Comparison of ENCODE assay signal across 1 cellular context in the genomic region with DNA sequence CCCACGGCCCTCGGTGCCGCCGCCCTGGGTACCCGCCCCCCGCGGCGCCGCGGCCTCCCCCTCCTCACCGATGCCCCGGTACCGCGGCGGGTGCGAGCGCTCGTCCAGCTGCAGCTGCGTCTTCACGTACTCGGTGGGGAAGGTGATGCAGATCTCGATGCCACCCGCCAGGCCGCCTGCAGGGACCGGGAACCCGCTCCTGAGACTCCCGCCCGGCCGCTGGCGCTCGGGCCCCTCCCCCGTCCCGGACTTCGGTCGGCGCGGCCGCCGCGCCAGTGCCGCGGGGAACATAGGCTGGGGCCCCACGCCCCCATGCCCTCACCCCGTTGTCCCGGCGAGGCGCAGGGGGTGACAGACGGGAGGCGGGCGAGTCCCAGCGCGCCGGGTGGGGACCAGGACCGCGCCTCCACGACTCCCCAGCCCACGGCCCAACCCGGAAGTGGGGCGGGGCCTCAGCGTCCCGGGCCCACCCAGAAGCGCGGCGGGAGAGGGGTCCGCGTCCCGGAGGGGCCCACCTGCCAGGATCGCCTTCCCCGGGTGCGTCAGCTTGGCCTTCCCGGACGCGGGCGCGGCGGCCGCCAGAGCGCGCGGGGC.
TF ChIP-seq lines count a peak whose summit lies in the region.

No MANE protein-coding gene starts in this region.

TF ChIP-seq in K562, 482 proteins besides CTCF, POLR2A, EP300 and RAD21 (continued from another document and continues in another):
- TF ChIP-seq, protein P1, sequence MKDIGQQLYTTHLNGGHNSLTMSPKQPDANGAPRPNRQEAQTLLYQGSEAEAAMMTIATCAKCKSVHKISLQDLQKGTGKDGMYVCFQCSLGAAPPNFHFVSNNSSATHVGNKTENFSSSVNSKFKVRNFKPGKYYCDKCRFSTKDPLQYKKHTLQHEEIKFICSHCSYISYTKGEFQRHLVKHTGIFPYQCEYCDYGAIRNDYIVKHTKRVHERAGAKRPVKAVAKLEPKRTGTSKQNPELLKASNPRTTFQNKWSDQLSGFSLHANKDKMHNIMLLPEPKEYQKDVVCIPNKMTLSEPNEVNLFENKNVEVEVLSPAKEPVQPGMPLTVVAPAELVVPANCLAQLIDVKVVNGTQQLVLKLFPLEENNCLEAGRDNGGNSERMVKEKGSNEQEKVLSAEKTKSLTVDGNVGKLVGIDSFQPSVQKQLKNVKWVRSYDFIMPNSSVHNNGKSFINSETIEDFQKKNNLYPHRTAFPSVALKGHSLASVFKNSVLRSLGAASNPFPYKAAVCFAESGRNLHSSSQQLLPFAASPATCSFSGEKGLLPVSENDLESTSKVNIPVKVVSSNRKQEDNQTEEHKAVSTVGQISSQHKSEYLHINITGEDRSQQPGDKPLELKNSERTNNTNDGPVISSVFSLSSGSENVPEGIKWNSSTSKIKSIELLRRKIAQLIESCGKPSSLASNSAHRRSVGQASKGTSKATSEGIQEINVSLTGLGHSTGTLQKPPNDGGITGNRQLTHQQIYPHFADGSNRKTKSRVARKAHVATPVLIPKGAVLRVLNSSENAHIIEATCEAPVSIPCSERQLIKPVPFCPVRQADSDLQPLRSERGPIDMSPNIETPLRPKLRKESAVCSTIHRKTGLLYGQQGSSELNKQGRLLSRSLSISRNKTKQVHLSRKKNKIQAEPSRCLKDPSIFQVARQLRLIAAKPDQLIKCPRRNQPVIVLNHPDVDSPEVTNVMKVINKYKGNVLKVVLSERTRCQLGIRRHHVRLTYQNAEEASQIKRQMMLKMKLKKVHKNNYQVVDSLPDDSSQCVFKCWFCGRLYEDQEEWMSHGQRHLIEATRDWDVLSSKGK (CRISPR knock-in tag; IDR thresholded peaks at IDR 0.05): no peak
- TF ChIP-seq GTF2E2 (tag; IDR thresholded peaks at IDR 0.05) (no peak), KAT7 (CRISPR knock-in tag; IDR thresholded peaks at IDR 0.05; ENCODE audit: borderline replicate concordance) (no peak), ZBTB8A (IDR thresholded peaks at IDR 0.05; ENCODE audit: partially characterized antibody) (no peak), NRF1 (conservative IDR thresholded peaks at IDR 0.05 in 1 of 2, IDR thresholded peaks at IDR 0.05 in 1 of 2) (no peak), PHB2 (IDR thresholded peaks at IDR 0.05; ENCODE audit: low read depth) (no peak), NCOA1 (IDR thresholded peaks at IDR 0.05; ENCODE audit: low read depth) (no peak), RFX7 (CRISPR knock-in tag; IDR thresholded peaks at IDR 0.05) (no peak), ZKSCAN1 (IDR thresholded peaks at IDR 0.05; ENCODE audit: low read depth, low read length) (0 out of 2 replicates have a peak, but pooled peaks have one; percentile 9), KDM5B (IDR thresholded peaks at IDR 0.05; ENCODE audit: insufficient replicate concordance, low read depth, low read length) (peak; percentile 77), THRAP3 (IDR thresholded peaks at IDR 0.05; ENCODE audit: borderline replicate concordance) (no peak), STAT5B (CRISPR knock-in tag; IDR thresholded peaks at IDR 0.05) (no peak), XRCC5 (IDR thresholded peaks at IDR 0.05; ENCODE audit: low read depth, low read length) (no peak), ZNF133 (CRISPR knock-in tag; IDR thresholded peaks at IDR 0.05) (peak; percentile 83; the same call in 1 of the 2 replicates), ZNF695 (CRISPR knock-in tag; IDR thresholded peaks at IDR 0.05) (0 out of 2 replicates have a peak, but pooled peaks have one; percentile 51), ARID1B (IDR thresholded peaks at IDR 0.05) (no peak), SMARCE1 (IDR thresholded peaks at IDR 0.05) (no peak), NR2F6 (CRISPR knock-in tag; IDR thresholded peaks at IDR 0.05) (0 out of 2 replicates have a peak, but pooled peaks have one; percentile 89), POU5F1 (IDR thresholded peaks at IDR 0.05; ENCODE audit: borderline replicate concordance, low read depth, low read length, partially characterized antibody) (no peak), CBFA2T2 (conservative IDR thresholded peaks at IDR 0.05) (no peak), RBM15 (IDR thresholded peaks at IDR 0.05; ENCODE audit: insufficient read depth, low read length) (no peak), RAD51 (IDR thresholded peaks at IDR 0.05; ENCODE audit: borderline replicate concordance, low read depth) (no peak), CHD2 (IDR thresholded peaks at IDR 0.05; ENCODE audit: low read depth, low read length) (0 out of 2 replicates have a peak, but pooled peaks have one; percentile 50), DMBX1 (CRISPR knock-in tag; IDR thresholded peaks at IDR 0.05; ENCODE audit: borderline replicate concordance) (peak; percentile 61; the same call in 1 of the 2 replicates), ZNF324 (CRISPR knock-in tag; IDR thresholded peaks at IDR 0.05) (peak; percentile 48; the same call in 1 of the 2 replicates), SAP30 (IDR thresholded peaks at IDR 0.05; ENCODE audit: borderline replicate concordance, insufficient read depth, low read depth, low read length, poor library complexity, severe bottlenecking) (peak; percentile 99), CREB1 (IDR thresholded peaks at IDR 0.05) (no peak), CREB1 (CRISPR knock-in tag; IDR thresholded peaks at IDR 0.05) (no peak), ZNF146 (CRISPR knock-in tag; IDR thresholded peaks at IDR 0.05; ENCODE audit: unreplicated experiment) (no peak), CCAR2 (IDR thresholded peaks at IDR 0.05; ENCODE audit: low read depth, low read length) (no peak), CTBP1 (IDR thresholded peaks at IDR 0.05; ENCODE audit: borderline replicate concordance) (no peak), MTA2 (IDR thresholded peaks at IDR 0.05; ENCODE audit: low read depth) (no peak), IRF2 (CRISPR knock-in tag; IDR thresholded peaks at IDR 0.05) (no peak), ETV5 (CRISPR knock-in tag; IDR thresholded peaks at IDR 0.05; ENCODE audit: low read depth) (no peak), TCF7L2 (IDR thresholded peaks at IDR 0.05; ENCODE audit: low read depth, low read length) (no peak), NBN (IDR thresholded peaks at IDR 0.05; ENCODE audit: low read depth) (no peak), HDAC2 (IDR thresholded peaks at IDR 0.05) (no peak), SRF (CRISPR knock-in tag; IDR thresholded peaks at IDR 0.05) (no peak), CBX5 (IDR thresholded peaks at IDR 0.05; ENCODE audit: borderline replicate concordance, low read depth) (no peak), KAT8 (IDR thresholded peaks at IDR 0.05; ENCODE audit: low read depth) (no peak), ETS2 (tag; IDR thresholded peaks at IDR 0.05; ENCODE audit: borderline replicate concordance, poor library complexity, severe bottlenecking) (peak; percentile 87), SP2 (IDR thresholded peaks at IDR 0.05; ENCODE audit: extremely low read depth, low read depth, low read length, poor library complexity, severe bottlenecking) (no peak), CHD1 (IDR thresholded peaks at IDR 0.05; ENCODE audit: low read length) (peak; percentile 96), ZNF699 (CRISPR knock-in tag; IDR thresholded peaks at IDR 0.05; ENCODE audit: insufficient replicate concordance) (no peak)
- TF ChIP-seq, protein P2, sequence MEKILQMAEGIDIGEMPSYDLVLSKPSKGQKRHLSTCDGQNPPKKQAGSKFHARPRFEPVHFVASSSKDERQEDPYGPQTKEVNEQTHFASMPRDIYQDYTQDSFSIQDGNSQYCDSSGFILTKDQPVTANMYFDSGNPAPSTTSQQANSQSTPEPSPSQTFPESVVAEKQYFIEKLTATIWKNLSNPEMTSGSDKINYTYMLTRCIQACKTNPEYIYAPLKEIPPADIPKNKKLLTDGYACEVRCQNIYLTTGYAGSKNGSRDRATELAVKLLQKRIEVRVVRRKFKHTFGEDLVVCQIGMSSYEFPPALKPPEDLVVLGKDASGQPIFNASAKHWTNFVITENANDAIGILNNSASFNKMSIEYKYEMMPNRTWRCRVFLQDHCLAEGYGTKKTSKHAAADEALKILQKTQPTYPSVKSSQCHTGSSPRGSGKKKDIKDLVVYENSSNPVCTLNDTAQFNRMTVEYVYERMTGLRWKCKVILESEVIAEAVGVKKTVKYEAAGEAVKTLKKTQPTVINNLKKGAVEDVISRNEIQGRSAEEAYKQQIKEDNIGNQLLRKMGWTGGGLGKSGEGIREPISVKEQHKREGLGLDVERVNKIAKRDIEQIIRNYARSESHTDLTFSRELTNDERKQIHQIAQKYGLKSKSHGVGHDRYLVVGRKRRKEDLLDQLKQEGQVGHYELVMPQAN (IDR thresholded peaks at IDR 0.05; ENCODE audit: borderline replicate concordance): no peak
- TF ChIP-seq, protein P3, sequence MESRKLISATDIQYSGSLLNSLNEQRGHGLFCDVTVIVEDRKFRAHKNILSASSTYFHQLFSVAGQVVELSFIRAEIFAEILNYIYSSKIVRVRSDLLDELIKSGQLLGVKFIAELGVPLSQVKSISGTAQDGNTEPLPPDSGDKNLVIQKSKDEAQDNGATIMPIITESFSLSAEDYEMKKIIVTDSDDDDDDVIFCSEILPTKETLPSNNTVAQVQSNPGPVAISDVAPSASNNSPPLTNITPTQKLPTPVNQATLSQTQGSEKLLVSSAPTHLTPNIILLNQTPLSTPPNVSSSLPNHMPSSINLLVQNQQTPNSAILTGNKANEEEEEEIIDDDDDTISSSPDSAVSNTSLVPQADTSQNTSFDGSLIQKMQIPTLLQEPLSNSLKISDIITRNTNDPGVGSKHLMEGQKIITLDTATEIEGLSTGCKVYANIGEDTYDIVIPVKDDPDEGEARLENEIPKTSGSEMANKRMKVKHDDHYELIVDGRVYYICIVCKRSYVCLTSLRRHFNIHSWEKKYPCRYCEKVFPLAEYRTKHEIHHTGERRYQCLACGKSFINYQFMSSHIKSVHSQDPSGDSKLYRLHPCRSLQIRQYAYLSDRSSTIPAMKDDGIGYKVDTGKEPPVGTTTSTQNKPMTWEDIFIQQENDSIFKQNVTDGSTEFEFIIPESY (CRISPR knock-in tag; IDR thresholded peaks at IDR 0.05): no peak
- TF ChIP-seq, protein P4, sequence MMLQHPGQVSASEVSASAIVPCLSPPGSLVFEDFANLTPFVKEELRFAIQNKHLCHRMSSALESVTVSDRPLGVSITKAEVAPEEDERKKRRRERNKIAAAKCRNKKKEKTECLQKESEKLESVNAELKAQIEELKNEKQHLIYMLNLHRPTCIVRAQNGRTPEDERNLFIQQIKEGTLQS (IDR thresholded peaks at IDR 0.05): no peak
- TF ChIP-seq, protein P4 (CRISPR knock-in tag; conservative IDR thresholded peaks at IDR 0.05): peak; percentile 67
- TF ChIP-seq, protein P5, sequence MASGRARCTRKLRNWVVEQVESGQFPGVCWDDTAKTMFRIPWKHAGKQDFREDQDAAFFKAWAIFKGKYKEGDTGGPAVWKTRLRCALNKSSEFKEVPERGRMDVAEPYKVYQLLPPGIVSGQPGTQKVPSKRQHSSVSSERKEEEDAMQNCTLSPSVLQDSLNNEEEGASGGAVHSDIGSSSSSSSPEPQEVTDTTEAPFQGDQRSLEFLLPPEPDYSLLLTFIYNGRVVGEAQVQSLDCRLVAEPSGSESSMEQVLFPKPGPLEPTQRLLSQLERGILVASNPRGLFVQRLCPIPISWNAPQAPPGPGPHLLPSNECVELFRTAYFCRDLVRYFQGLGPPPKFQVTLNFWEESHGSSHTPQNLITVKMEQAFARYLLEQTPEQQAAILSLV (tag; IDR thresholded peaks at IDR 0.05): no peak
- TF ChIP-seq, protein P6, sequence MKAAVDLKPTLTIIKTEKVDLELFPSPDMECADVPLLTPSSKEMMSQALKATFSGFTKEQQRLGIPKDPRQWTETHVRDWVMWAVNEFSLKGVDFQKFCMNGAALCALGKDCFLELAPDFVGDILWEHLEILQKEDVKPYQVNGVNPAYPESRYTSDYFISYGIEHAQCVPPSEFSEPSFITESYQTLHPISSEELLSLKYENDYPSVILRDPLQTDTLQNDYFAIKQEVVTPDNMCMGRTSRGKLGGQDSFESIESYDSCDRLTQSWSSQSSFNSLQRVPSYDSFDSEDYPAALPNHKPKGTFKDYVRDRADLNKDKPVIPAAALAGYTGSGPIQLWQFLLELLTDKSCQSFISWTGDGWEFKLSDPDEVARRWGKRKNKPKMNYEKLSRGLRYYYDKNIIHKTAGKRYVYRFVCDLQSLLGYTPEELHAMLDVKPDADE (conservative IDR thresholded peaks at IDR 0.05; ENCODE audit: control insufficient read depth, low read depth, low read length): no peak
- TF ChIP-seq, protein P7, sequence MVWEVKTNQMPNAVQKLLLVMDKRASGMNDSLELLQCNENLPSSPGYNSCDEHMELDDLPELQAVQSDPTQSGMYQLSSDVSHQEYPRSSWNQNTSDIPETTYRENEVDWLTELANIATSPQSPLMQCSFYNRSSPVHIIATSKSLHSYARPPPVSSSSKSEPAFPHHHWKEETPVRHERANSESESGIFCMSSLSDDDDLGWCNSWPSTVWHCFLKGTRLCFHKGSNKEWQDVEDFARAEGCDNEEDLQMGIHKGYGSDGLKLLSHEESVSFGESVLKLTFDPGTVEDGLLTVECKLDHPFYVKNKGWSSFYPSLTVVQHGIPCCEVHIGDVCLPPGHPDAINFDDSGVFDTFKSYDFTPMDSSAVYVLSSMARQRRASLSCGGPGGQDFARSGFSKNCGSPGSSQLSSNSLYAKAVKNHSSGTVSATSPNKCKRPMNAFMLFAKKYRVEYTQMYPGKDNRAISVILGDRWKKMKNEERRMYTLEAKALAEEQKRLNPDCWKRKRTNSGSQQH (CRISPR knock-in tag; IDR thresholded peaks at IDR 0.05): peak; percentile 67; the same call in 1 of the 2 replicates
- TF ChIP-seq, protein P8, sequence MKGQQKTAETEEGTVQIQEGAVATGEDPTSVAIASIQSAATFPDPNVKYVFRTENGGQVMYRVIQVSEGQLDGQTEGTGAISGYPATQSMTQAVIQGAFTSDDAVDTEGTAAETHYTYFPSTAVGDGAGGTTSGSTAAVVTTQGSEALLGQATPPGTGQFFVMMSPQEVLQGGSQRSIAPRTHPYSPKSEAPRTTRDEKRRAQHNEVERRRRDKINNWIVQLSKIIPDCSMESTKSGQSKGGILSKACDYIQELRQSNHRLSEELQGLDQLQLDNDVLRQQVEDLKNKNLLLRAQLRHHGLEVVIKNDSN (CRISPR knock-in tag; IDR thresholded peaks at IDR 0.05): no peak
- TF ChIP-seq, protein P9, sequence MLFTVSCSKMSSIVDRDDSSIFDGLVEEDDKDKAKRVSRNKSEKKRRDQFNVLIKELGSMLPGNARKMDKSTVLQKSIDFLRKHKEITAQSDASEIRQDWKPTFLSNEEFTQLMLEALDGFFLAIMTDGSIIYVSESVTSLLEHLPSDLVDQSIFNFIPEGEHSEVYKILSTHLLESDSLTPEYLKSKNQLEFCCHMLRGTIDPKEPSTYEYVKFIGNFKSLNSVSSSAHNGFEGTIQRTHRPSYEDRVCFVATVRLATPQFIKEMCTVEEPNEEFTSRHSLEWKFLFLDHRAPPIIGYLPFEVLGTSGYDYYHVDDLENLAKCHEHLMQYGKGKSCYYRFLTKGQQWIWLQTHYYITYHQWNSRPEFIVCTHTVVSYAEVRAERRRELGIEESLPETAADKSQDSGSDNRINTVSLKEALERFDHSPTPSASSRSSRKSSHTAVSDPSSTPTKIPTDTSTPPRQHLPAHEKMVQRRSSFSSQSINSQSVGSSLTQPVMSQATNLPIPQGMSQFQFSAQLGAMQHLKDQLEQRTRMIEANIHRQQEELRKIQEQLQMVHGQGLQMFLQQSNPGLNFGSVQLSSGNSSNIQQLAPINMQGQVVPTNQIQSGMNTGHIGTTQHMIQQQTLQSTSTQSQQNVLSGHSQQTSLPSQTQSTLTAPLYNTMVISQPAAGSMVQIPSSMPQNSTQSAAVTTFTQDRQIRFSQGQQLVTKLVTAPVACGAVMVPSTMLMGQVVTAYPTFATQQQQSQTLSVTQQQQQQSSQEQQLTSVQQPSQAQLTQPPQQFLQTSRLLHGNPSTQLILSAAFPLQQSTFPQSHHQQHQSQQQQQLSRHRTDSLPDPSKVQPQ (CRISPR knock-in tag; IDR thresholded peaks at IDR 0.05; ENCODE audit: borderline replicate concordance): 0 out of 2 replicates have a peak, but pooled peaks have one; percentile 45
